In genomic region chr3:122612706-122613105, GRCh38 we compare ENCODE assay signal across 19 cellular contexts. TPM values are rescaled to one million over a fixed set of nuclear protein-coding genes. Genes with fewer than 3 reads are reported as not detected.
DNase-seq lines count a peak whose midpoint lies in the region; ATAC-seq and TF ChIP-seq lines count a peak whose summit lies in the region.
"Had no signal": no experiment of that assay in that cellular context is flagged by ENCODE, and none has a peak within 500 bp of the region (broad histone marks: within the 10 kb centered on the region; RNA-seq: fewer than 3 reads in every experiment).

No MANE protein-coding gene starts in this region.

- H3K27ac Mint-ChIP-seq in activated naive CD8-positive, alpha-beta T cell, result peak overlapping the region; percentile 34
- no peak overlapping the region for H3K27ac Mint-ChIP-seq in activated naive CD8-positive, alpha-beta T cell treated with anti-CD3 and anti-CD28 coated beads for 36 hours
- H3K27ac Mint-ChIP-seq in stimulated activated memory B cell treated with anti-CD40 and anti-IgM and Interleukin-4, amounts not matched to agents 10 μg/mL and 1 μg/mL and 100 μg/mL, for 72 hours, result peak overlapping the region; percentile 61

- DNase-seq in activated naive CD8-positive, alpha-beta T cell treated with anti-CD3 and anti-CD28 coated beads for 36 hours, result no peak
- peak; percentile 14 for DNase-seq in astrocyte of the hippocampus (ENCODE audit: low read depth, low spot score)
- no peak for DNase-seq in tibial artery
- no peak for DNase-seq in GOT3 (lab: John Stamatoyannopoulos, UW)
- no peak for DNase-seq in NCI-H2227 (lab: John Stamatoyannopoulos, UW; ENCODE audit: unreplicated experiment)
- DNase-seq: BE2C; CD8-positive, alpha-beta memory T cell; NCI-H1105; NCI-H187; NCI-H446; NCI-H748 treated with DMSO at 0.1 percent for 48 hours had no signal

- intact Hi-C loops in tibial artery (cut with DNase I; ENCODE audit: low total_unique reads), result no loop called here

- no peaks in the 10 kb centered on the region for H3K9me3 ChIP-seq in tibial artery
- H3K9me3 ChIP-seq: BE2C had no signal

- peaks cover 19% of the 10 kb centered on the region for H3K4me1 Mint-ChIP-seq in activated naive CD8-positive, alpha-beta T cell (ENCODE audit: low read depth)
- H3K4me1 Mint-ChIP-seq in activated naive CD8-positive, alpha-beta T cell treated with anti-CD3 and anti-CD28 coated beads for 36 hours, result peaks cover 24% of the 10 kb centered on the region
- peaks cover 46% of the 10 kb centered on the region for H3K4me1 Mint-ChIP-seq in stimulated activated memory B cell treated with anti-CD40 and anti-IgM and Interleukin-4, amounts not matched to agents 10 μg/mL and 1 μg/mL and 100 μg/mL, for 72 hours

- H3K27me3 Mint-ChIP-seq in activated naive CD8-positive, alpha-beta T cell, result no peaks in the 10 kb centered on the region
- no peaks in the 10 kb centered on the region for H3K27me3 Mint-ChIP-seq in activated naive CD8-positive, alpha-beta T cell treated with anti-CD3 and anti-CD28 coated beads for 36 hours
- no peaks in the 10 kb centered on the region for H3K27me3 Mint-ChIP-seq in stimulated activated memory B cell treated with anti-CD40 and anti-IgM and Interleukin-4, amounts not matched to agents 10 μg/mL and 1 μg/mL and 100 μg/mL, for 72 hours
- H3K27me3 Mint-ChIP-seq: CD8-positive, alpha-beta memory T cell had no signal

- no peak overlapping the region for H3K4me3 Mint-ChIP-seq in activated naive CD8-positive, alpha-beta T cell
- H3K4me3 Mint-ChIP-seq in activated naive CD8-positive, alpha-beta T cell treated with anti-CD3 and anti-CD28 coated beads for 36 hours, result no peak overlapping the region
- H3K4me3 Mint-ChIP-seq in stimulated activated memory B cell treated with anti-CD40 and anti-IgM and Interleukin-4, amounts not matched to agents 10 μg/mL and 1 μg/mL and 100 μg/mL, for 72 hours, result no peak overlapping the region
- H3K4me3 Mint-ChIP-seq: CD8-positive, alpha-beta memory T cell had no signal

- no peaks in the 10 kb centered on the region for H3K36me3 ChIP-seq in tibial artery
- H3K36me3 ChIP-seq: BE2C had no signal

- H3K4me1 ChIP-seq in tibial artery, result no peaks in the 10 kb centered on the region
- H3K4me1 ChIP-seq: BE2C had no signal

- no peak overlapping the region for H3K4me3 ChIP-seq in tibial artery
- H3K4me3 ChIP-seq: K562 had no signal

- no peaks in the 10 kb centered on the region for H3K9me3 Mint-ChIP-seq in activated naive CD8-positive, alpha-beta T cell (ENCODE audit: low read depth)
- peaks cover 11% of the 10 kb centered on the region for H3K9me3 Mint-ChIP-seq in activated naive CD8-positive, alpha-beta T cell treated with anti-CD3 and anti-CD28 coated beads for 36 hours
- no peaks in the 10 kb centered on the region for H3K9me3 Mint-ChIP-seq in stimulated activated memory B cell treated with anti-CD40 and anti-IgM and Interleukin-4, amounts not matched to agents 10 μg/mL and 1 μg/mL and 100 μg/mL, for 72 hours
- H3K9me3 Mint-ChIP-seq: CD8-positive, alpha-beta memory T cell had no signal

- TF ChIP-seq CTCF in tibial artery (IDR thresholded peaks at IDR 0.05), result no peak

- no peak overlapping the region for H3K27ac ChIP-seq in tibial artery

- peak; percentile 40 for ATAC-seq in HG02610 (IDR thresholded peaks at IDR 0.05; ENCODE audit: unreplicated experiment)
- ATAC-seq in stimulated activated memory B cell treated with anti-CD40 and anti-IgM and Interleukin-4, amounts not matched to agents 10 μg/mL and 1 μg/mL and 100 μg/mL, for 72 hours, result no peak
- ATAC-seq: HCT116, K562, Panc1, Right ventricle myocardium inferior, SK-N-SH treated with all-trans-retinoic acid at 6 μM for 48 hours had no signal

- peaks cover 0 to 3% of the 10 kb centered on the region in 2 donors for H3K27me3 ChIP-seq in tibial artery

- H3K36me3 Mint-ChIP-seq in activated naive CD8-positive, alpha-beta T cell, result peaks cover 18% of the 10 kb centered on the region
- peaks cover 31% of the 10 kb centered on the region for H3K36me3 Mint-ChIP-seq in activated naive CD8-positive, alpha-beta T cell treated with anti-CD3 and anti-CD28 coated beads for 36 hours
- peaks cover 65% of the 10 kb centered on the region for H3K36me3 Mint-ChIP-seq in stimulated activated memory B cell treated with anti-CD40 and anti-IgM and Interleukin-4, amounts not matched to agents 10 μg/mL and 1 μg/mL and 100 μg/mL, for 72 hours

RNA-seq across cellular contexts. Expression of gene PARP15, which starts 35.3 kb away (rescaled TPM):
- total RNA-seq in activated naive CD8-positive, alpha-beta T cell treated with anti-CD3 and anti-CD28 coated beads for 36 hours, result 1 to 10 TPM; 8.7 to 9.1 TPM

RNA-seq across cellular contexts. Expression of gene DTX3L, which starts 48.6 kb away (rescaled TPM):
- total RNA-seq in activated naive CD8-positive, alpha-beta T cell treated with anti-CD3 and anti-CD28 coated beads for 36 hours, result 10 to 100 TPM; 52.8 to 54.9 TPM

RNA-seq across cellular contexts. Expression of gene PARP9, which starts 48.6 kb away (rescaled TPM):
- total RNA-seq in activated naive CD8-positive, alpha-beta T cell treated with anti-CD3 and anti-CD28 coated beads for 36 hours, result 10 to 100 TPM; 39.0 to 40.9 TPM
